1 cellular context compared by ENCODE assay signal in genomic region chr3:15484551-15484950, GRCh38. TPM values are rescaled to one million over a fixed set of nuclear protein-coding genes. Genes with fewer than 3 reads are reported as not detected.
"Had no signal": no experiment of that assay in that cellular context is flagged by ENCODE, and none has a peak within 500 bp of the region (broad histone marks: within the 10 kb centered on the region; RNA-seq: fewer than 3 reads in every experiment).

No MANE protein-coding gene starts in this region.

RNA-seq across cellular contexts. Expression of gene COLQ, which starts 37.0 kb away (rescaled TPM):
- total RNA-seq: H4 had no signal
